In genomic region chrX:13419918-13420317, GRCh38 we compare ENCODE assay signal across 20 cellular contexts.
DNase-seq lines count a peak whose midpoint lies in the region; ATAC-seq and TF ChIP-seq lines count a peak whose summit lies in the region.
"Had no signal": no experiment of that assay in that cellular context is flagged by ENCODE, and none has a peak within 500 bp of the region (broad histone marks: within the 10 kb centered on the region; RNA-seq: fewer than 3 reads in every experiment).

No MANE protein-coding gene starts in this region.

- H3K79me2 ChIP-seq in DOHH2 (ENCODE audit: control insufficient read depth, low read length) (peaks cover 7% of the 10 kb centered on the region; the same call in 1 of the 2 replicates), Karpas-422 (ENCODE audit: low read length) (no peaks in the 10 kb centered on the region)

- H2AFZ ChIP-seq in Karpas-422 (ENCODE audit: low read length): 0 out of 2 replicates have a peak overlapping the region, but pooled peaks have one; percentile 34
- H2AFZ ChIP-seq: GM23338 had no signal

- H3K27ac ChIP-seq in DOHH2 (ENCODE audit: low read depth, low read length) (peak overlapping the region; percentile 91), Karpas-422 (ENCODE audit: low read length) (no peak overlapping the region), spleen (peak overlapping the region in 7 of 8 donors; percentile 46 to 78 (median 69))

- no peaks in the 10 kb centered on the region for H3K9me2 ChIP-seq in DOHH2 (replicated peaks; ENCODE audit: control insufficient read depth, low read length)
- no peaks in the 10 kb centered on the region for H3K9me2 ChIP-seq in Karpas-422 (replicated peaks; ENCODE audit: insufficient read depth, low read length)

- H3F3A ChIP-seq in DOHH2 (ENCODE audit: control insufficient read depth, insufficient read depth): no peaks in the 10 kb centered on the region; the same call in 1 of the 2 replicates

- H4K20me1 ChIP-seq in DOHH2 (ENCODE audit: control insufficient read depth, insufficient read depth, low read depth, low read length): no peaks in the 10 kb centered on the region
- H4K20me1 ChIP-seq in Karpas-422 (ENCODE audit: insufficient read depth, low read depth, low read length): no peaks in the 10 kb centered on the region

- H3K4me3 ChIP-seq in DOHH2 (ENCODE audit: low read length) (peak overlapping the region; percentile 79), Karpas-422 (ENCODE audit: low read length) (no peak overlapping the region), spleen (peak overlapping the region in 1 of 8 donors; percentile 45)
- H3K4me3 ChIP-seq: GM23338, MG63 had no signal

- H3K36me3 ChIP-seq in DOHH2 (ENCODE audit: control insufficient read depth, low read length) (no peaks in the 10 kb centered on the region), Karpas-422 (ENCODE audit: insufficient read depth, low read length) (no peaks in the 10 kb centered on the region), spleen (no peaks in the 10 kb centered on the region)
- H3K36me3 ChIP-seq: MG63 had no signal

- no peaks in the 10 kb centered on the region for H3K27me3 Mint-ChIP-seq in brain

- ATAC-seq in GM19328 (IDR thresholded peaks at IDR 0.05; ENCODE audit: unreplicated experiment): no peak
- no peak for ATAC-seq in HG02763 (IDR thresholded peaks at IDR 0.05; ENCODE audit: unreplicated experiment)
- ATAC-seq: GM23338, HepG2 had no signal

- no peaks in the 10 kb centered on the region for H3K27me3 ChIP-seq in DOHH2 (ENCODE audit: control insufficient read depth, low read length)
- H3K27me3 ChIP-seq in Karpas-422 (ENCODE audit: low read length): no peaks in the 10 kb centered on the region
- peaks cover 0 to 5% (median 0%) of the 10 kb centered on the region in 7 donors for H3K27me3 ChIP-seq in spleen (replicated peaks in 1 of 7)
- H3K27me3 ChIP-seq: MG63 had no signal

- intact Hi-C loops in spleen (cut with DNase I; ENCODE audit: low total_unique reads): no loop called here

- no peak for DNase-seq in Karpas-422
- no peak for DNase-seq in spleen
- DNase-seq in medulla oblongata (ENCODE audit: extremely low spot score): no peak
- DNase-seq: COR-L47, DMS153, EL, NCI-H1105, NCI-H1694 treated with DMSO at 0.1 percent for 48 hours, NCI-H2107, NCI-H2227 treated with DMSO at 0.1 percent for 48 hours, NCI-H524, OCI-M1, SHP77 treated with DMSO at 0.1 percent for 48 hours had no signal

- H3K4me1 ChIP-seq in DOHH2 (ENCODE audit: control insufficient read depth, low read length) (peaks cover 87% of the 10 kb centered on the region), Karpas-422 (ENCODE audit: low read length) (peaks cover 13% of the 10 kb centered on the region), spleen (peaks cover 0 to 6% (median 0%) of the 10 kb centered on the region in 6 donors)

- peaks cover 57% of the 10 kb centered on the region for H3K4me1 Mint-ChIP-seq in brain

- 73 to 88% (median 80%) methylated on average over 9 of the region's 9 CpGs for WGBS in spleen, 5 donors

- H3K4me2 ChIP-seq in DOHH2 (ENCODE audit: low read length): peak overlapping the region; percentile 91
- no peak overlapping the region for H3K4me2 ChIP-seq in Karpas-422 (ENCODE audit: low read depth, low read length, poor library complexity, severe bottlenecking)
- H3K4me2 ChIP-seq: GM23338 had no signal

- H3K9me3 ChIP-seq in DOHH2 (ENCODE audit: control insufficient read depth, insufficient read depth, low read length) (no peaks in the 10 kb centered on the region), Karpas-422 (ENCODE audit: low read length) (no peaks in the 10 kb centered on the region), spleen (peaks cover 0 to 4% (median 0%) of the 10 kb centered on the region in 8 donors)
- H3K9me3 ChIP-seq: MG63 had no signal

- H3K36me3 Mint-ChIP-seq in brain: no peaks in the 10 kb centered on the region

- TF ChIP-seq CTCF in DOHH2 (IDR thresholded peaks at IDR 0.05; ENCODE audit: low read depth, low read length, poor library complexity, severe bottlenecking) (no peak), brain (conservative IDR thresholded peaks at IDR 0.05) (no peak), spleen (IDR thresholded peaks at IDR 0.05 in 8 of 11, conservative IDR thresholded peaks at IDR 0.05 in 3 of 11) (no peak)

- peaks cover 0 to 14% (median 6%) of the 10 kb centered on the region in 5 experiments for H3K9me3 Mint-ChIP-seq in brain
- H3K9me3 Mint-ChIP-seq: GM23338 had no signal

- no peak overlapping the region for H3K4me3 Mint-ChIP-seq in brain
- H3K4me3 Mint-ChIP-seq: GM23338 had no signal

- no peak for TF ChIP-seq POLR2A in spleen (IDR thresholded peaks at IDR 0.05)

- H3K27ac Mint-ChIP-seq in brain: peak overlapping the region in 3 of 5 experiments; percentile 65 to 79 (median 68)
- H3K27ac Mint-ChIP-seq: GM23338 had no signal

- 0 out of 2 replicates have a peak overlapping the region, but pooled peaks have one; percentile 2 for H3K9ac ChIP-seq in Karpas-422 (ENCODE audit: low read length)
